Comparison of ENCODE assay signal across 18 cellular contexts in genomic region chr11:61999141-61999975, GRCh38. TPM values are rescaled to one million over a fixed set of nuclear protein-coding genes. Genes with fewer than 3 reads are reported as not detected.
DNase-seq lines count a peak whose midpoint lies in the region; ATAC-seq and TF ChIP-seq lines count a peak whose summit lies in the region.
"Had no signal": no experiment of that assay in that cellular context is flagged by ENCODE, and none has a peak within 500 bp of the region (broad histone marks: within the 10 kb centered on the region; RNA-seq: fewer than 3 reads in every experiment).

No MANE protein-coding gene starts in this region.

- BruUV-seq in MCF 10A (replicated peaks; lab: Mats Ljungman, UMichigan) = TSS peak; percentile 33

- H3K27me3 Mint-ChIP-seq in MCF 10A (ENCODE audit: insufficient read depth, unreplicated experiment) (no peaks in the 10 kb centered on the region), nephron progenitor cell (ENCODE audit: low read depth, poor library complexity) (peaks cover 15% of the 10 kb centered on the region)
- H3K27me3 Mint-ChIP-seq: activated T-cell treated with anti-CD3 and anti-CD28 coated beads, Interleukin-2, amount 50 U/mL, for 24 hours; T-helper 17 cell had no signal

- H3K9me3 Mint-ChIP-seq in MCF 10A (ENCODE audit: unreplicated experiment) (peaks cover 7% of the 10 kb centered on the region), nephron progenitor cell (peaks cover 18% of the 10 kb centered on the region)

- H3K4me1 Mint-ChIP-seq in MCF 10A (ENCODE audit: insufficient read depth, unreplicated experiment) (peaks cover 6% of the 10 kb centered on the region), nephron progenitor cell (peaks cover 34% of the 10 kb centered on the region)
- H3K4me1 Mint-ChIP-seq: CD4-positive, CD25-positive, alpha-beta regulatory T cell; T-helper 17 cell had no signal

- H3K36me3 Mint-ChIP-seq in MCF 10A (ENCODE audit: insufficient read depth, unreplicated experiment) (peaks cover 20% of the 10 kb centered on the region), nephron progenitor cell (ENCODE audit: low read depth) (no peaks in the 10 kb centered on the region)

- H3K4me3 Mint-ChIP-seq in MCF 10A (ENCODE audit: unreplicated experiment) (no peak overlapping the region), nephron progenitor cell (no peak overlapping the region)
- H3K4me3 Mint-ChIP-seq: activated T-cell treated with anti-CD3 and anti-CD28 coated beads, Interleukin-2, amount 50 U/mL, for 24 hours; CD4-positive, CD25-positive, alpha-beta regulatory T cell; T-helper 17 cell had no signal

- no peak for TF ChIP-seq CTCF in MCF 10A (IDR thresholded peaks at IDR 0.05; ENCODE audit: unreplicated experiment)
- no peak for TF ChIP-seq CTCF in nephron progenitor cell (IDR thresholded peaks at IDR 0.05)

- peak; percentile 38 for DNase-seq in DMS53 (lab: John Stamatoyannopoulos, UW)
- DNase-seq in DMS53 treated with DMSO at 0.1 percent for 48 hours (lab: John Stamatoyannopoulos, UW; ENCODE audit: unreplicated experiment) = no peak
- DNase-seq in MCF 10A (ENCODE audit: unreplicated experiment) = peak; percentile 74
- no peak for DNase-seq in nephron progenitor cell
- DNase-seq in effector CD8-positive, alpha-beta T cell (lab: John Stamatoyannopoulos, UW) = no peak
- DNase-seq: activated CD4-positive, CD25-positive, alpha-beta regulatory T cell treated with anti-CD3 and anti-CD28 coated beads, Interleukin-2, amount 50 U/mL, for 72 hours; activated T-cell treated with anti-CD3 and anti-CD28 coated beads, Interleukin-2, amount 50 U/mL, for 24 hours; kidney; NCI-H2029; NCI-H774; RPMI8226; stimulated activated CD4-positive, alpha-beta T cell treated with anti-CD3 and anti-CD28 coated beads, Interleukin-15, amount 100 ng/mL, for 24 hours; T-helper 17 cell had no signal

- ATAC-seq in HG02938 (IDR thresholded peaks at IDR 0.05; ENCODE audit: unreplicated experiment) (no peak), GM21576 (IDR thresholded peaks at IDR 0.05; ENCODE audit: unreplicated experiment) (no peak)
- ATAC-seq: T-helper 17 cell had no signal

- TF ChIP-seq EP300 in Ishikawa (IDR thresholded peaks at IDR 0.05; ENCODE audit: borderline replicate concordance) = no peak

- CTCF ChIA-PET in MCF 10A (lab: Yijun Ruan, JAX) = interaction anchor here (0.6 to 1.3 kb wide), 6 partner anchors 13 to 108 kb away, joined by 3 to 5 read pairs (median 4); no protein-coding TSS in a partner anchor

- TF ChIP-seq RAD21 in Ishikawa (IDR thresholded peaks at IDR 0.05; ENCODE audit: low read depth) = no peak

- POLR2A ChIA-PET in MCF 10A (lab: Yijun Ruan, JAX) = interaction anchor here (0.7 to 2.6 kb wide), 9 partner anchors 8 to 37 kb away, joined by 3 to 32 read pairs (median 5); partner anchors contain the start of gene FTH1

- H3K27ac Mint-ChIP-seq in MCF 10A (ENCODE audit: low read depth, unreplicated experiment) = peak overlapping the region; percentile 96
- peak overlapping the region; percentile 96 for H3K27ac Mint-ChIP-seq in nephron progenitor cell
- H3K27ac Mint-ChIP-seq: activated T-cell treated with anti-CD3 and anti-CD28 coated beads, Interleukin-2, amount 50 U/mL, for 24 hours; T-helper 17 cell had no signal

- intact Hi-C loops in MCF 10A (cut with micrococcal nuclease) = no loop called here

TF ChIP-seq in Ishikawa, 13 proteins besides CTCF, POLR2A, EP300 and RAD21:
- TF ChIP-seq REST (IDR thresholded peaks at IDR 0.05; ENCODE audit: low read depth) (no peak), FOXM1 (IDR thresholded peaks at IDR 0.05; ENCODE audit: borderline replicate concordance, low read depth) (no peak), MAX (IDR thresholded peaks at IDR 0.05) (no peak), TAF1 (IDR thresholded peaks at IDR 0.05; ENCODE audit: low read depth) (no peak), USF1 (IDR thresholded peaks at IDR 0.05) (0 out of 2 replicates have a peak, but pooled peaks have one; percentile 25), EGR1 (IDR thresholded peaks at IDR 0.05) (no peak), NFIC (IDR thresholded peaks at IDR 0.05) (no peak), ZBTB7A (IDR thresholded peaks at IDR 0.05; ENCODE audit: low read depth) (no peak), TEAD4 (IDR thresholded peaks at IDR 0.05) (no peak), CEBPB (IDR thresholded peaks at IDR 0.05) (no peak), TCF12 (IDR thresholded peaks at IDR 0.05; ENCODE audit: low read depth) (peak; percentile 15; the same call in 1 of the 2 replicates), CREB1 (IDR thresholded peaks at IDR 0.05; ENCODE audit: low read depth) (no peak), YY1 (IDR thresholded peaks at IDR 0.05; ENCODE audit: low read depth) (no peak)
TF ChIP-seq in Ishikawa: peak in this region for 2.

RNA-seq across cellular contexts. Expression of gene FTH1, which starts 31.9 kb away (rescaled TPM):
- total RNA-seq in MCF 10A (2022) = 8,367 and 15,492 TPM in 2 replicates

RNA-seq across cellular contexts. Expression of gene BEST1, which starts 49.2 kb away (rescaled TPM):
- total RNA-seq in MCF 10A (2022) = 2.5 and 3.2 TPM in 2 replicates
- total RNA-seq: endothelial cell of umbilical vein had no signal

Comparison
In these comparisons a context has a peak if more than half of its experiments do, and no peak if none do; other contexts are left out.
1. DNase-seq: peak in DMS53 (single experiment) and MCF 10A (single experiment); none in DMS53 treated with DMSO at 0.1 percent for 48 hours (single experiment), nephron progenitor cell (single experiment) and effector CD8-positive, alpha-beta T cell (single experiment).